Comparison of ENCODE assay signal across 16 cellular contexts in the genomic region with DNA sequence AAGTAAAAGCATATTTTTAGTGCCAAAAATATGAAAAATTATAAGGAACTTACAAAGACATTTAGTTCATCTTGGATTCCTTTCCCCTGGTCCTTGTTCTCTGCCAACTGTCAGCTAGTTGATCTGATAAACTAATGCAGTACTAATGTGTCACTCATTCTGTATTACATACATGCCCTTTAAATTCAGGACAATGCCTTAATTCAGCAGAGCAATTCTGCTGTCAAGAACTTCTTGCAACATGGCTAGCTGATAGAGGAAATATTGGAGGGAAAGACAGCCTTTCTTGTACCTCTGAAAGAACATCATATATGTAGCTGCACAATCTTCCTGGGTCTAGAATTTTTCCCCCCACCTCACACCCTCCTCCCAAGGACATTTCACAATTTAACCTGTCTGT.
DNase-seq lines count a peak whose midpoint lies in the region; ATAC-seq and TF ChIP-seq lines count a peak whose summit lies in the region.
"Had no signal": no experiment of that assay in that cellular context is flagged by ENCODE, and none has a peak within 500 bp of the region (broad histone marks: within the 10 kb centered on the region; RNA-seq: fewer than 3 reads in every experiment).

No MANE protein-coding gene starts in this region.

- H3K27me3 ChIP-seq in Karpas-422 (ENCODE audit: low read length): no peaks in the 10 kb centered on the region

- peaks cover 16% of the 10 kb centered on the region for H3K4me1 Mint-ChIP-seq in neural crest cell
- H3K4me1 Mint-ChIP-seq: CD4-positive, alpha-beta memory T cell had no signal

- H3K36me3 Mint-ChIP-seq in neural crest cell (ENCODE audit: low read depth): no peaks in the 10 kb centered on the region
- H3K36me3 Mint-ChIP-seq: CD4-positive, alpha-beta memory T cell had no signal

- no peaks in the 10 kb centered on the region for H3K9me3 ChIP-seq in Karpas-422 (ENCODE audit: low read length)
- H3K9me3 ChIP-seq: Caco-2 had no signal

- no peaks in the 10 kb centered on the region for H3K36me3 ChIP-seq in Karpas-422 (ENCODE audit: insufficient read depth, low read length)

- no peaks in the 10 kb centered on the region for H3K79me2 ChIP-seq in Karpas-422 (ENCODE audit: low read length)

- H3K9ac ChIP-seq in Karpas-422 (ENCODE audit: low read length): 0 out of 2 replicates have a peak overlapping the region, but pooled peaks have one; percentile 17

- no peak overlapping the region for H3K4me3 Mint-ChIP-seq in neural crest cell
- H3K4me3 Mint-ChIP-seq: CD4-positive, alpha-beta memory T cell had no signal

- no peak overlapping the region for H3K4me3 ChIP-seq in Karpas-422 (ENCODE audit: low read length)

- DNase-seq in COLO829 (ENCODE audit: low spot score) (peak; percentile 30), Karpas-422 (peak; percentile 54), foreskin melanocyte (peak; percentile 6), neural crest cell (ENCODE audit: low read depth, low spot score) (no peak), NOMO-1 (lab: John Stamatoyannopoulos, UW; ENCODE audit: unreplicated experiment in 2 of 2) (no peak), mesenteric fat pad (ENCODE audit: low spot score) (no peak)
- no peak for DNase-seq in activated CD4-positive, alpha-beta T cell treated with anti-CD3 and anti-CD28 coated beads for 1 hour
- DNase-seq: 8988T; C1 segment of cervical spinal cord; Caco-2; CD4-positive, alpha-beta memory T cell; DMS153; DND-41; GOT3; HCEC 1CT had no signal

- no peaks in the 10 kb centered on the region for H4K20me1 ChIP-seq in Karpas-422 (ENCODE audit: insufficient read depth, low read depth, low read length)

- peak overlapping the region; percentile 65 for H3K27ac Mint-ChIP-seq in neural crest cell (ENCODE audit: unreplicated experiment)
- H3K27ac Mint-ChIP-seq: CD4-positive, alpha-beta memory T cell had no signal

- H2AFZ ChIP-seq in Karpas-422 (ENCODE audit: low read length): peak overlapping the region; percentile 47; the same call in 1 of the 2 replicates

- peak overlapping the region; percentile 86 for H3K27ac ChIP-seq in Karpas-422 (ENCODE audit: low read length)

- H3K27me3 Mint-ChIP-seq in neural crest cell (ENCODE audit: low read depth): no peaks in the 10 kb centered on the region
- H3K27me3 Mint-ChIP-seq: CD4-positive, alpha-beta memory T cell had no signal

- H3K9me2 ChIP-seq in Karpas-422 (replicated peaks; ENCODE audit: insufficient read depth, low read length): no peaks in the 10 kb centered on the region

- H3K4me1 ChIP-seq in Karpas-422 (ENCODE audit: low read length): peaks cover 28% of the 10 kb centered on the region
- H3K4me1 ChIP-seq: Caco-2 had no signal

- no peak for ATAC-seq in HG02973 (IDR thresholded peaks at IDR 0.05; ENCODE audit: unreplicated experiment)

- no peaks in the 10 kb centered on the region for H3K9me3 Mint-ChIP-seq in neural crest cell
- H3K9me3 Mint-ChIP-seq: CD4-positive, alpha-beta memory T cell had no signal

- TF ChIP-seq CTCF in neural crest cell (conservative IDR thresholded peaks at IDR 0.05): no peak

- peak overlapping the region; percentile 50 for H3K4me2 ChIP-seq in Karpas-422 (ENCODE audit: low read depth, low read length, poor library complexity, severe bottlenecking)

Comparison
In these comparisons a context has a peak if more than half of its experiments do, and no peak if none do; other contexts are left out.
1. DNase-seq: peak in COLO829 (single experiment), Karpas-422 (single experiment) and foreskin melanocyte (single experiment); none in neural crest cell (single experiment), NOMO-1 (0 of 2), mesenteric fat pad (single experiment) and activated CD4-positive, alpha-beta T cell treated with anti-CD3 and anti-CD28 coated beads for 1 hour (single experiment).